1 cellular context compared by ENCODE assay signal in genomic region chr2:128513416-128514283, GRCh38.
TF ChIP-seq lines count a peak whose summit lies in the region.

No MANE protein-coding gene starts in this region.

TF ChIP-seq in H1, 55 proteins besides CTCF, POLR2A, EP300 and RAD21 (continued from another document):
- TF ChIP-seq, protein P1, sequence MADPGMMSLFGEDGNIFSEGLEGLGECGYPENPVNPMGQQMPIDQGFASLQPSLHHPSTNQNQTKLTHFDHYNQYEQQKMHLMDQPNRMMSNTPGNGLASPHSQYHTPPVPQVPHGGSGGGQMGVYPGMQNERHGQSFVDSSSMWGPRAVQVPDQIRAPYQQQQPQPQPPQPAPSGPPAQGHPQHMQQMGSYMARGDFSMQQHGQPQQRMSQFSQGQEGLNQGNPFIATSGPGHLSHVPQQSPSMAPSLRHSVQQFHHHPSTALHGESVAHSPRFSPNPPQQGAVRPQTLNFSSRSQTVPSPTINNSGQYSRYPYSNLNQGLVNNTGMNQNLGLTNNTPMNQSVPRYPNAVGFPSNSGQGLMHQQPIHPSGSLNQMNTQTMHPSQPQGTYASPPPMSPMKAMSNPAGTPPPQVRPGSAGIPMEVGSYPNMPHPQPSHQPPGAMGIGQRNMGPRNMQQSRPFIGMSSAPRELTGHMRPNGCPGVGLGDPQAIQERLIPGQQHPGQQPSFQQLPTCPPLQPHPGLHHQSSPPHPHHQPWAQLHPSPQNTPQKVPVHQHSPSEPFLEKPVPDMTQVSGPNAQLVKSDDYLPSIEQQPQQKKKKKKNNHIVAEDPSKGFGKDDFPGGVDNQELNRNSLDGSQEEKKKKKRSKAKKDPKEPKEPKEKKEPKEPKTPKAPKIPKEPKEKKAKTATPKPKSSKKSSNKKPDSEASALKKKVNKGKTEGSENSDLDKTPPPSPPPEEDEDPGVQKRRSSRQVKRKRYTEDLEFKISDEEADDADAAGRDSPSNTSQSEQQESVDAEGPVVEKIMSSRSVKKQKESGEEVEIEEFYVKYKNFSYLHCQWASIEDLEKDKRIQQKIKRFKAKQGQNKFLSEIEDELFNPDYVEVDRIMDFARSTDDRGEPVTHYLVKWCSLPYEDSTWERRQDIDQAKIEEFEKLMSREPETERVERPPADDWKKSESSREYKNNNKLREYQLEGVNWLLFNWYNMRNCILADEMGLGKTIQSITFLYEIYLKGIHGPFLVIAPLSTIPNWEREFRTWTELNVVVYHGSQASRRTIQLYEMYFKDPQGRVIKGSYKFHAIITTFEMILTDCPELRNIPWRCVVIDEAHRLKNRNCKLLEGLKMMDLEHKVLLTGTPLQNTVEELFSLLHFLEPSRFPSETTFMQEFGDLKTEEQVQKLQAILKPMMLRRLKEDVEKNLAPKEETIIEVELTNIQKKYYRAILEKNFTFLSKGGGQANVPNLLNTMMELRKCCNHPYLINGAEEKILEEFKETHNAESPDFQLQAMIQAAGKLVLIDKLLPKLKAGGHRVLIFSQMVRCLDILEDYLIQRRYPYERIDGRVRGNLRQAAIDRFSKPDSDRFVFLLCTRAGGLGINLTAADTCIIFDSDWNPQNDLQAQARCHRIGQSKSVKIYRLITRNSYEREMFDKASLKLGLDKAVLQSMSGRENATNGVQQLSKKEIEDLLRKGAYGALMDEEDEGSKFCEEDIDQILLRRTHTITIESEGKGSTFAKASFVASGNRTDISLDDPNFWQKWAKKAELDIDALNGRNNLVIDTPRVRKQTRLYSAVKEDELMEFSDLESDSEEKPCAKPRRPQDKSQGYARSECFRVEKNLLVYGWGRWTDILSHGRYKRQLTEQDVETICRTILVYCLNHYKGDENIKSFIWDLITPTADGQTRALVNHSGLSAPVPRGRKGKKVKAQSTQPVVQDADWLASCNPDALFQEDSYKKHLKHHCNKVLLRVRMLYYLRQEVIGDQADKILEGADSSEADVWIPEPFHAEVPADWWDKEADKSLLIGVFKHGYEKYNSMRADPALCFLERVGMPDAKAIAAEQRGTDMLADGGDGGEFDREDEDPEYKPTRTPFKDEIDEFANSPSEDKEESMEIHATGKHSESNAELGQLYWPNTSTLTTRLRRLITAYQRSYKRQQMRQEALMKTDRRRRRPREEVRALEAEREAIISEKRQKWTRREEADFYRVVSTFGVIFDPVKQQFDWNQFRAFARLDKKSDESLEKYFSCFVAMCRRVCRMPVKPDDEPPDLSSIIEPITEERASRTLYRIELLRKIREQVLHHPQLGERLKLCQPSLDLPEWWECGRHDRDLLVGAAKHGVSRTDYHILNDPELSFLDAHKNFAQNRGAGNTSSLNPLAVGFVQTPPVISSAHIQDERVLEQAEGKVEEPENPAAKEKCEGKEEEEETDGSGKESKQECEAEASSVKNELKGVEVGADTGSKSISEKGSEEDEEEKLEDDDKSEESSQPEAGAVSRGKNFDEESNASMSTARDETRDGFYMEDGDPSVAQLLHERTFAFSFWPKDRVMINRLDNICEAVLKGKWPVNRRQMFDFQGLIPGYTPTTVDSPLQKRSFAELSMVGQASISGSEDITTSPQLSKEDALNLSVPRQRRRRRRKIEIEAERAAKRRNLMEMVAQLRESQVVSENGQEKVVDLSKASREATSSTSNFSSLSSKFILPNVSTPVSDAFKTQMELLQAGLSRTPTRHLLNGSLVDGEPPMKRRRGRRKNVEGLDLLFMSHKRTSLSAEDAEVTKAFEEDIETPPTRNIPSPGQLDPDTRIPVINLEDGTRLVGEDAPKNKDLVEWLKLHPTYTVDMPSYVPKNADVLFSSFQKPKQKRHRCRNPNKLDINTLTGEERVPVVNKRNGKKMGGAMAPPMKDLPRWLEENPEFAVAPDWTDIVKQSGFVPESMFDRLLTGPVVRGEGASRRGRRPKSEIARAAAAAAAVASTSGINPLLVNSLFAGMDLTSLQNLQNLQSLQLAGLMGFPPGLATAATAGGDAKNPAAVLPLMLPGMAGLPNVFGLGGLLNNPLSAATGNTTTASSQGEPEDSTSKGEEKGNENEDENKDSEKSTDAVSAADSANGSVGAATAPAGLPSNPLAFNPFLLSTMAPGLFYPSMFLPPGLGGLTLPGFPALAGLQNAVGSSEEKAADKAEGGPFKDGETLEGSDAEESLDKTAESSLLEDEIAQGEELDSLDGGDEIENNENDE (IDR thresholded peaks at IDR 0.05; ENCODE audit: insufficient replicate concordance, low read length): no peak
- no peak for TF ChIP-seq TEAD4 (IDR thresholded peaks at IDR 0.05; ENCODE audit: low read depth, low read length)
- no peak for TF ChIP-seq EGR1 (IDR thresholded peaks at IDR 0.05; ENCODE audit: borderline replicate concordance, low read depth, low read length)
- TF ChIP-seq SUZ12 (IDR thresholded peaks at IDR 0.05; ENCODE audit: low read length): no peak
- no peak for TF ChIP-seq POU5F1 (IDR thresholded peaks at IDR 0.05; ENCODE audit: low read depth, low read length)
- TF ChIP-seq SP4 (IDR thresholded peaks at IDR 0.05; ENCODE audit: low read length): no peak
- TF ChIP-seq, protein P2, sequence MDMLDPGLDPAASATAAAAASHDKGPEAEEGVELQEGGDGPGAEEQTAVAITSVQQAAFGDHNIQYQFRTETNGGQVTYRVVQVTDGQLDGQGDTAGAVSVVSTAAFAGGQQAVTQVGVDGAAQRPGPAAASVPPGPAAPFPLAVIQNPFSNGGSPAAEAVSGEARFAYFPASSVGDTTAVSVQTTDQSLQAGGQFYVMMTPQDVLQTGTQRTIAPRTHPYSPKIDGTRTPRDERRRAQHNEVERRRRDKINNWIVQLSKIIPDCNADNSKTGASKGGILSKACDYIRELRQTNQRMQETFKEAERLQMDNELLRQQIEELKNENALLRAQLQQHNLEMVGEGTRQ (IDR thresholded peaks at IDR 0.05; ENCODE audit: low read length): no peak
